14 cellular contexts compared by ENCODE assay signal in the genomic region with DNA sequence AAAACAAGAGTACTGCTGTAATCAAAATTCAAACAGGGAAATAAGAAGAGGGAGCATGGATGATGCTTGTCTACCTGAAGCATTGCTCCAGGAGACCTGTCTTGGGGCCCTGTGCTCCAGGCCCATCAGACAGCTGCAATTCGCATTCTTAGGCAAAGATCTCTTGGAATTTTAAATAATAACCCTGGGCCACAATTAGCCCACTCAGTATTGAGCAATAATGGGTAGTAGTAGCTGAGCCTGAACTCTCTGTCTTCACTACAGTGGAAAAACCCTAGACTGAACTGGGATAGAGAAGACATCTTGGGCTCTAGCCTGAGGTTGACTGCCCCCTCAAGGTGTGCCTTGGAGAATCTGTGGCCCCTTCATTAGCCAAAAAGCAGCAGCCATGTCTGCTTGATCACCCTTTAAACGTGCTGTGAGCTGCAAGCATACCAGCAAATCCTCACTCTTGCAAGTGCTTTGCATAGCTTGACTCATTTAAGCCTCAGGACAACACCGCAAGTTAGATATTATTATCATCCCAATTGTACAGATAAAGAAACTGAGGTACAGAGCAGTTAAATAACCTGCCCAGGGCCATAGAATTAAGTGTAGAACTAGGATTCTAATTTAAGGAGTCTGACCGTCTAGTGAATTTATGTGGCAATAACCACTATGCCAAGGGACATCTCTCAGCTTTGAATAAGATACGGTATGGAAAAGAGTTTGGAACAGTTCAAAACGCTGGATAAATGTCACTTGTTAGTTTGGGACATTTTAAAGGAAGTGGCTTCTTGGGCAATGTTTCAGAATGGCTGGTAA.
DNase-seq lines count a peak whose midpoint lies in the region; ATAC-seq and TF ChIP-seq lines count a peak whose summit lies in the region.
"Had no signal": no experiment of that assay in that cellular context is flagged by ENCODE, and none has a peak within 500 bp of the region (broad histone marks: within the 10 kb centered on the region; RNA-seq: fewer than 3 reads in every experiment).

No MANE protein-coding gene starts in this region.

- H2AFZ ChIP-seq in IMR-90 (replicated peaks; ENCODE audit: low read length, poor library complexity) = no peak overlapping the region

- no peaks in the 10 kb centered on the region; the same call in 1 of the 2 replicates for H3K9me3 ChIP-seq in IMR-90 (ENCODE audit: control insufficient read depth, insufficient read depth, low read length)
- no peaks in the 10 kb centered on the region for H3K9me3 ChIP-seq in psoas muscle
- H3K9me3 ChIP-seq in mucosa of descending colon = no peaks in the 10 kb centered on the region
- H3K9me3 ChIP-seq: Caco-2 had no signal

- dilution Hi-C loops in IMR-90 (cut with HindIII; ENCODE audit: low sequenced_read_pairs, unreplicated experiment) = no loop called here

- no peaks in the 10 kb centered on the region for H3K79me1 ChIP-seq in IMR-90 (ENCODE audit: low read depth in 1 of 2, low read length in 2 of 2)

- no peak overlapping the region for H3K23ac ChIP-seq in IMR-90 (ENCODE audit: low read depth, low read length)

- H3K56ac ChIP-seq in IMR-90 (ENCODE audit: extremely low read depth, insufficient read depth, low read length) = no peak overlapping the region

- no peaks in the 10 kb centered on the region for H3K9me1 ChIP-seq in IMR-90 (ENCODE audit: insufficient read depth, low read length)

- intact Hi-C loops in IMR-90 (cut with micrococcal nuclease) = no loop called here
- intact Hi-C loops in psoas muscle (cut with DNase I) = no loop called here
- intact Hi-C loops in mucosa of descending colon (cut with DNase I, micrococcal nuclease) = no loop called here

- H3K4me3 ChIP-seq in IMR-90 (ENCODE audit: insufficient read depth, low read depth, low read length) (no peak overlapping the region), fibroblast of villous mesenchyme (ENCODE audit: low read depth, low read length) (no peak overlapping the region), psoas muscle (no peak overlapping the region), mucosa of descending colon (no peak overlapping the region)

- H4K5ac ChIP-seq in IMR-90 (ENCODE audit: low read depth, low read length) = no peak overlapping the region

- no peak for TF ChIP-seq RAD21 in IMR-90 (IDR thresholded peaks at IDR 0.05; ENCODE audit: low read length)

- no peak overlapping the region for H3K4me2 ChIP-seq in IMR-90 (ENCODE audit: low read depth, low read length)

- H3K18ac ChIP-seq in IMR-90 (ENCODE audit: low read depth, low read length) = no peak overlapping the region

- H3K4me1 ChIP-seq in IMR-90 (ENCODE audit: control insufficient read depth, insufficient read depth, low read length) (no peaks in the 10 kb centered on the region), psoas muscle (no peaks in the 10 kb centered on the region), mucosa of descending colon (ENCODE audit: low read depth) (no peaks in the 10 kb centered on the region)

- in situ Hi-C loops in IMR-90 (cut with MboI; ENCODE audit: low sequenced_read_pairs) = no loop called here

- POLR2A ChIA-PET in IMR-90 (lab: Charles Lee; ENCODE audit: unreplicated experiment) = no interaction called here

- H3K36me3 ChIP-seq in IMR-90 (ENCODE audit: control insufficient read depth, insufficient read depth, low read length) (no peaks in the 10 kb centered on the region), psoas muscle (ENCODE audit: insufficient read depth in 1 of 2, low read depth in 1 of 2) (no peaks in the 10 kb centered on the region), mucosa of descending colon (ENCODE audit: low read depth) (no peaks in the 10 kb centered on the region)

- TF ChIP-seq POLR2A in IMR-90 (IDR thresholded peaks at IDR 0.05; ENCODE audit: low read depth, low read length) = no peak

- no peak overlapping the region for H3K14ac ChIP-seq in IMR-90 (replicated peaks; ENCODE audit: low read depth, low read length)

- H2AK5ac ChIP-seq in IMR-90 (ENCODE audit: low read depth, low read length) = no peak overlapping the region

- no peak for ATAC-seq in IMR-90 (ENCODE audit: low read depth)
- ATAC-seq in psoas muscle = no peak
- ATAC-seq in mucosa of descending colon = no peak

- no peaks in the 10 kb centered on the region for H4K20me1 ChIP-seq in IMR-90 (ENCODE audit: insufficient read depth, low read length)

- H2BK20ac ChIP-seq in IMR-90 (ENCODE audit: low read depth, low read length) = no peak overlapping the region

- 73% methylated on average over 2 of the region's 6 CpGs; no CpG with 5 or more reads in 1 of the 2 experiments for WGBS in IMR-90 (ENCODE audit: extremely low coverage in 2 of 2, insufficient read length in 1 of 2), 2 experiments
- 68 to 80% (median 73%) methylated on average over 6 of the region's 6 CpGs for WGBS in psoas muscle, 3 donors

- H2BK120ac ChIP-seq in IMR-90 (ENCODE audit: low read depth, low read length) = no peak overlapping the region

- no peak overlapping the region for H2BK5ac ChIP-seq in IMR-90 (ENCODE audit: low read depth, low read length, poor library complexity, severe bottlenecking)

- H3K4ac ChIP-seq in IMR-90 (ENCODE audit: low read depth, low read length) = no peak overlapping the region

- H2BK15ac ChIP-seq in IMR-90 (ENCODE audit: low read depth, low read length) = no peak overlapping the region

- H4K91ac ChIP-seq in IMR-90 (ENCODE audit: insufficient read depth, low read depth, low read length) = no peak overlapping the region

- no peak overlapping the region for H3K9ac ChIP-seq in IMR-90 (ENCODE audit: low read depth, low read length)

- BruUV-seq in IMR-90 (replicated peaks; lab: Mats Ljungman, UMichigan) = no TSS peak

- DNase-seq in IMR-90 (no peak), SK-N-DZ (ENCODE audit: low spot score) (peak; percentile 94), fibroblast of villous mesenchyme (ENCODE audit: low read depth) (peak; percentile 8), renal cortical epithelial cell (ENCODE audit: low read depth) (peak; percentile 77), HCEC 1CT (no peak), psoas muscle (no peak), mucosa of descending colon (no peak)
- DNase-seq: AML-193; Caco-2; CD4-positive, alpha-beta T cell; GOT3; H7; KBM-7 had no signal

- H3K27me3 ChIP-seq in IMR-90 (ENCODE audit: control insufficient read depth, insufficient read depth, low read length) (no peaks in the 10 kb centered on the region), psoas muscle (ENCODE audit: insufficient read depth in 3 of 3, low read length in 2 of 3) (peaks cover 0 to 2% (median 0%) of the 10 kb centered on the region in 3 donors)

- CTCF ChIA-PET in IMR-90 (lab: Yijun Ruan, JAX) = no interaction called here

- H4K8ac ChIP-seq in IMR-90 (ENCODE audit: low read depth in 2 of 2, low read length in 2 of 2) = no peak overlapping the region

- no peak overlapping the region for H3K27ac ChIP-seq in IMR-90 (ENCODE audit: insufficient read depth, low read length)
- H3K27ac ChIP-seq in psoas muscle = no peak overlapping the region
- H3K27ac ChIP-seq: C4-2B had no signal

- no peak for TF ChIP-seq CTCF in IMR-90 (conservative IDR thresholded peaks at IDR 0.05; ENCODE audit: low read depth, low read length)
- no peak for TF ChIP-seq CTCF in fibroblast of villous mesenchyme (IDR thresholded peaks at IDR 0.05; ENCODE audit: insufficient read depth, low read depth, low read length)
- TF ChIP-seq CTCF in psoas muscle (IDR thresholded peaks at IDR 0.05) = no peak
- no peak for TF ChIP-seq CTCF in mucosa of descending colon (IDR thresholded peaks at IDR 0.05)

- no peak overlapping the region for H2AK9ac ChIP-seq in IMR-90 (replicated peaks; ENCODE audit: low read depth, low read length, poor library complexity)

TF ChIP-seq in IMR-90, 13 proteins besides CTCF, POLR2A, EP300 and RAD21:
- TF ChIP-seq, protein P1, sequence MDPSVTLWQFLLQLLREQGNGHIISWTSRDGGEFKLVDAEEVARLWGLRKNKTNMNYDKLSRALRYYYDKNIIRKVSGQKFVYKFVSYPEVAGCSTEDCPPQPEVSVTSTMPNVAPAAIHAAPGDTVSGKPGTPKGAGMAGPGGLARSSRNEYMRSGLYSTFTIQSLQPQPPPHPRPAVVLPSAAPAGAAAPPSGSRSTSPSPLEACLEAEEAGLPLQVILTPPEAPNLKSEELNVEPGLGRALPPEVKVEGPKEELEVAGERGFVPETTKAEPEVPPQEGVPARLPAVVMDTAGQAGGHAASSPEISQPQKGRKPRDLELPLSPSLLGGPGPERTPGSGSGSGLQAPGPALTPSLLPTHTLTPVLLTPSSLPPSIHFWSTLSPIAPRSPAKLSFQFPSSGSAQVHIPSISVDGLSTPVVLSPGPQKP (IDR thresholded peaks at IDR 0.05; ENCODE audit: borderline replicate concordance, low read depth, low read length) = no peak
- peak; percentile 34; the same call in 1 of the 2 replicates for TF ChIP-seq CEBPB (IDR thresholded peaks at IDR 0.05; ENCODE audit: low read depth, low read length)

Comparison
In these comparisons a context has a peak if more than half of its experiments do, and no peak if none do; other contexts are left out.
1. DNase-seq: peak in SK-N-DZ (single experiment), fibroblast of villous mesenchyme (single experiment) and renal cortical epithelial cell (single experiment); none in IMR-90 (single experiment), HCEC 1CT (single experiment), psoas muscle (0 of 2) and mucosa of descending colon (0 of 3).